Comparison of ENCODE assay signal across 26 cellular contexts in the genomic region with DNA sequence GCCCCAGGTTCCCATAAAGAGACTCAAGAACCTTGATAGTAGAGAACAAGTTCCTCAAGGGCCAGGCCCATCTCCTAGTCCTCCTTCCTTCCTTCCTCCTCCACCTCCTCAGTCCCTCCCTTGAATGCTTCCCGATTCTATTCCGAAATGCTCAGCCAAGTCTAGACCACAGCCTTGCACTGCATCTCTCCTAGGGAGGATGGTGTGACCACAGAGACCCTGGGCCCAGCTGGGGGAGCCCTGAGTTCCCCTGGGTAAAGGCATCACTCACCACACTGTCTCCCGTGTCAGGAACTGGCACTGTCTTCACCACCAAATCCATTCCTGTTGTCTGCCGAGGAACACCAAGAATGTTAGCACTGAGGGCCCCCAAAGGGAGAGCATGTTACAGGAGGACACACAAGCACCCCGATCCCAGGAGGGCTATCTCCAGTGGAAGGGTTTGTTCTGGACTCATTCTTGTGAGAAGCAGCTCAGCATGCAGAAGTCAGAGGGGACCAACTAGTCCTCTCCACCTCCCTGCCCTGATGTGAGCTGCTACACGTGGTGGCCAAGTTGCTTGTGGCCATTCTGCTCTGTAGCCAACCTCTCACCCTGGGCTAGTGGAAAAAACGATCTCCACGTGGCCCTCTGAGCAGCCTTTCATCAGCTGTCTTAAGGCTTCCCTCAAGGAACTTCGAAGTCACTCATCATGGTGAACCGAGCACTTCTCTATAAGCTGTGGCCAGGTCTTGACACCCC. TPM values are rescaled to one million over a fixed set of nuclear protein-coding genes. Genes with fewer than 3 reads are reported as not detected.
DNase-seq lines count a peak whose midpoint lies in the region; ATAC-seq, FAIRE-seq and TF ChIP-seq lines count a peak whose summit lies in the region.
"Had no signal": no experiment of that assay in that cellular context is flagged by ENCODE, and none has a peak within 500 bp of the region (broad histone marks: within the 10 kb centered on the region; RNA-seq: fewer than 3 reads in every experiment).

No MANE protein-coding gene starts in this region.

- H3K27ac ChIP-seq in mammary epithelial cell (ENCODE audit: insufficient read depth, low read depth, low read length) (no peak overlapping the region), kidney (ENCODE audit: low read depth in 2 of 2, low read length in 2 of 2) (no peak overlapping the region), suprapubic skin (no peak overlapping the region)
- H3K27ac ChIP-seq: A549, HL-60, PC-9, SJCRH30 had no signal

- H3K36me3 ChIP-seq in mammary epithelial cell (ENCODE audit: insufficient read depth, low read length) (no peaks in the 10 kb centered on the region), kidney (ENCODE audit: control insufficient read depth in 1 of 2, insufficient read depth in 2 of 2, low read length in 2 of 2) (peaks cover 6 to 11% of the 10 kb centered on the region in 2 donors), suprapubic skin (peaks cover 17% of the 10 kb centered on the region)
- H3K36me3 ChIP-seq: MG63, SJCRH30 had no signal

- H3K36me3 Mint-ChIP-seq in MCF 10A (ENCODE audit: insufficient read depth, unreplicated experiment): no peaks in the 10 kb centered on the region
- H3K36me3 Mint-ChIP-seq in T-helper 17 cell (ENCODE audit: low read depth): no peaks in the 10 kb centered on the region
- H3K36me3 Mint-ChIP-seq in endothelial cell (ENCODE audit: low read depth, unreplicated experiment): peaks cover 53% of the 10 kb centered on the region

- H3K4me1 ChIP-seq in mammary epithelial cell (ENCODE audit: insufficient read depth, low read length): peaks cover 13% of the 10 kb centered on the region
- no peaks in the 10 kb centered on the region for H3K4me1 ChIP-seq in kidney (ENCODE audit: control insufficient read depth in 1 of 2, insufficient read depth in 1 of 2, low read depth in 1 of 2, low read length in 2 of 2)
- peaks cover 11% of the 10 kb centered on the region for H3K4me1 ChIP-seq in suprapubic skin
- H3K4me1 ChIP-seq: A549, SJCRH30 had no signal

- no peak overlapping the region for H3K4me3 ChIP-seq in mammary epithelial cell (replicated peaks in 1 of 3; ENCODE audit: insufficient read depth in 1 of 3, low read depth in 2 of 3, low read length in 3 of 3)
- no peak overlapping the region for H3K4me3 ChIP-seq in kidney (ENCODE audit: low read length in 2 of 2)
- H3K4me3 ChIP-seq in suprapubic skin: no peak overlapping the region
- H3K4me3 ChIP-seq: A549, MG63, PC-9, SJCRH30 had no signal

- H3K27ac Mint-ChIP-seq in MCF 10A (ENCODE audit: low read depth, unreplicated experiment) (peak overlapping the region; percentile 59), T-helper 17 cell (peak overlapping the region; percentile 74), endothelial cell (ENCODE audit: unreplicated experiment) (no peak overlapping the region)
- H3K27ac Mint-ChIP-seq: HFFc6, IgD-negative memory B cell had no signal

- H3K27me3 Mint-ChIP-seq in MCF 10A (ENCODE audit: insufficient read depth, unreplicated experiment): no peaks in the 10 kb centered on the region
- no peaks in the 10 kb centered on the region for H3K27me3 Mint-ChIP-seq in T-helper 17 cell
- H3K27me3 Mint-ChIP-seq in endothelial cell (ENCODE audit: unreplicated experiment): peaks cover 12% of the 10 kb centered on the region
- H3K27me3 Mint-ChIP-seq: IgD-negative memory B cell had no signal

- H3K27me3 ChIP-seq in mammary epithelial cell (ENCODE audit: insufficient read depth, low read length): no peaks in the 10 kb centered on the region
- H3K27me3 ChIP-seq in suprapubic skin: no peaks in the 10 kb centered on the region
- H3K27me3 ChIP-seq: MG63 had no signal

- BruUV-seq in MCF 10A (replicated peaks; lab: Mats Ljungman, UMichigan) (no TSS peak), mammary epithelial cell (replicated peaks; lab: Mats Ljungman, UMichigan) (no TSS peak)

- ATAC-seq in T-helper 17 cell: no peak
- no peak for ATAC-seq in HG03521 (IDR thresholded peaks at IDR 0.05; ENCODE audit: unreplicated experiment)
- ATAC-seq: A549 had no signal

- POLR2A ChIA-PET in MCF 10A (lab: Yijun Ruan, JAX): interaction anchor here (0.7 to 1.1 kb wide), 3 partner anchors 9 to 426 kb away, joined by 3 to 5 read pairs (median 3); partner anchors contain the start of gene IFT27

- dilution Hi-C loops in mammary epithelial cell (cut with HindIII; ENCODE audit: low sequenced_read_pairs): no loop called here

- in situ Hi-C loops in mammary epithelial cell (cut with MboI; ENCODE audit: low sequenced_read_pairs in 2 of 2): no loop called here

- no peak overlapping the region for H3K4me2 ChIP-seq in mammary epithelial cell (ENCODE audit: insufficient read depth, low read depth, low read length)
- H3K4me2 ChIP-seq: A549, PC-9 had no signal

- no peaks in the 10 kb centered on the region for H3K79me2 ChIP-seq in mammary epithelial cell (ENCODE audit: insufficient read depth, low read length)

- H3K9ac ChIP-seq in mammary epithelial cell (ENCODE audit: insufficient read depth, low read length) (no peak overlapping the region), kidney (ENCODE audit: low read length in 2 of 2) (no peak overlapping the region)

- H3K4me3 Mint-ChIP-seq in MCF 10A (ENCODE audit: unreplicated experiment): no peak overlapping the region
- H3K4me3 Mint-ChIP-seq in T-helper 17 cell: no peak overlapping the region
- no peak overlapping the region for H3K4me3 Mint-ChIP-seq in endothelial cell (ENCODE audit: unreplicated experiment)
- H3K4me3 Mint-ChIP-seq: HFFc6, IgD-negative memory B cell had no signal

- no peaks in the 10 kb centered on the region for H4K20me1 ChIP-seq in mammary epithelial cell (ENCODE audit: insufficient read depth, low read length)

- no peak for TF ChIP-seq POLR2A in suprapubic skin (IDR thresholded peaks at IDR 0.05)

- WGBS in mammary epithelial cell (ENCODE audit: low coverage, missing lambda C conversion rate): 90% methylated on average over 10 of the region's 10 CpGs
- 96% methylated on average over 10 of the region's 10 CpGs for WGBS in suprapubic skin

- no peak for TF ChIP-seq EP300 in suprapubic skin (IDR thresholded peaks at IDR 0.05)

- H2AFZ ChIP-seq in mammary epithelial cell (ENCODE audit: low read depth, low read length): no peak overlapping the region
- H2AFZ ChIP-seq: PC-9 had no signal

- TF ChIP-seq CTCF in MCF 10A (IDR thresholded peaks at IDR 0.05; ENCODE audit: unreplicated experiment) (no peak), mammary epithelial cell (conservative IDR thresholded peaks at IDR 0.05 in 1 of 2, IDR thresholded peaks at IDR 0.05 in 1 of 2; ENCODE audit: extremely low read depth in 1 of 2, insufficient read depth in 1 of 2, low read depth in 1 of 2, low read length in 2 of 2) (no peak), kidney (IDR thresholded peaks at IDR 0.05; ENCODE audit: borderline replicate concordance, extremely low read depth, insufficient read depth) (no peak), suprapubic skin (IDR thresholded peaks at IDR 0.05) (no peak), endothelial cell (IDR thresholded peaks at IDR 0.05; ENCODE audit: unreplicated experiment) (no peak)

- CTCF ChIA-PET in MCF 10A (lab: Yijun Ruan, JAX) (interaction anchor here (1.0 to 13.8 kb wide), 6 partner anchors 7 to 256 kb away, joined by 3 to 158 read pairs (median 5); no protein-coding TSS in a partner anchor), mammary epithelial cell (lab: Charles Lee; ENCODE audit: low non-redundant PET) (no interaction called here)

- intact Hi-C loops in MCF 10A (cut with micrococcal nuclease) (no loop called here), mammary epithelial cell (cut with micrococcal nuclease) (no loop called here), kidney (cut with DNase I) (no loop called here)

- H3K9me3 ChIP-seq in mammary epithelial cell (replicated peaks; ENCODE audit: insufficient read depth, low read length) (no peaks in the 10 kb centered on the region), T-helper 17 cell (ENCODE audit: control insufficient read depth, low read length, poor library complexity, severe bottlenecking) (no peaks in the 10 kb centered on the region), kidney (ENCODE audit: control insufficient read depth in 1 of 2, low read length in 2 of 2) (no peaks in the 10 kb centered on the region), suprapubic skin (no peaks in the 10 kb centered on the region)
- H3K9me3 ChIP-seq: A549, MG63, SJCRH30 had no signal

- H3K4me1 Mint-ChIP-seq in MCF 10A (ENCODE audit: insufficient read depth, unreplicated experiment) (peaks cover 29% of the 10 kb centered on the region), T-helper 17 cell (peaks cover 17% of the 10 kb centered on the region), endothelial cell (ENCODE audit: unreplicated experiment) (peaks cover 16% of the 10 kb centered on the region)

- H3K9me3 Mint-ChIP-seq in MCF 10A (ENCODE audit: unreplicated experiment) (no peaks in the 10 kb centered on the region), endothelial cell (ENCODE audit: unreplicated experiment) (no peaks in the 10 kb centered on the region)
- H3K9me3 Mint-ChIP-seq: HFFc6 had no signal

- no peak for FAIRE-seq in kidney (lab: Jason Lieb, UNC)
- FAIRE-seq: A549, D721Med, H54, HTR-8/SVneo had no signal

- no peak for DNase-seq in MCF 10A (ENCODE audit: unreplicated experiment)
- no peak for DNase-seq in mammary epithelial cell
- no peak for DNase-seq in T-helper 17 cell
- DNase-seq in kidney: peak; percentile 32
- DNase-seq in suprapubic skin (ENCODE audit: low spot score in 2 of 2): peak; percentile 27 to 38
- no peak for DNase-seq in DMS53 (lab: John Stamatoyannopoulos, UW)
- DNase-seq in endothelial cell (ENCODE audit: low spot score): no peak
- DNase-seq: C1 segment of cervical spinal cord, DND-41, HFFc6, MG63, NCI-H1092, NCI-H1436 treated with DMSO at 0.1 percent for 48 hours, NCI-H2029, NCI-H345, NCI-H524 treated with DMSO at 0.1 percent for 48 hours, PC-9, SJCRH30 had no signal

RNA-seq across cellular contexts. Expression of gene IFT27, which starts 8.7 kb away (rescaled TPM):
- total RNA-seq in MCF 10A (2022): 17.6 and 28.7 TPM in 2 replicates
- total RNA-seq in mammary epithelial cell: 10 to 100 TPM; 13.7 to 22.3 TPM
- 8.6 TPM for polyA plus RNA-seq in mammary epithelial cell
- polyA minus RNA-seq in mammary epithelial cell: not detected
- total RNA-seq in T-helper 17 cell: 10 to 100 TPM; 14.7 to 20.7 TPM
- total RNA-seq in kidney: 33.1 TPM
- 52.7 TPM for polyA plus RNA-seq in kidney (ENCODE audit: insufficient read depth, low read depth, low replicate concordance)
- 10 to 100 TPM in 2 of 4 donors, 1 to 10 TPM in 2; 8.2 to 29.0 (median 17.7) TPM for total RNA-seq in suprapubic skin
- total RNA-seq in endothelial cell (ENCODE audit: unreplicated experiment): 51.1 TPM

RNA-seq across cellular contexts. Expression of gene PVALB, which starts 49.6 kb away (rescaled TPM):
- not detected in 2 replicates for total RNA-seq in MCF 10A (2022)
- not detected for total RNA-seq in mammary epithelial cell
- polyA plus RNA-seq in mammary epithelial cell: not detected
- polyA minus RNA-seq in mammary epithelial cell: not detected
- total RNA-seq in T-helper 17 cell: 1 to 10 TPM in 1 of 2 donors, not detected in 1; 7.4 TPM
- 2.1 TPM for total RNA-seq in kidney
- 400 TPM for polyA plus RNA-seq in kidney (ENCODE audit: insufficient read depth, low read depth, low replicate concordance)
- not detected for total RNA-seq in suprapubic skin
- total RNA-seq in endothelial cell (ENCODE audit: unreplicated experiment): not detected
- total RNA-seq: G401, HFFc6, PC-9 had no signal
- polyA plus RNA-seq: A549, IgD-negative memory B cell had no signal

Comparison
In these comparisons a context has a peak if more than half of its experiments do, and no peak if none do; other contexts are left out.
1. DNase-seq: peak in kidney (single experiment) and suprapubic skin (2 of 2); none in MCF 10A (single experiment), mammary epithelial cell (single experiment), T-helper 17 cell (0 of 3), DMS53 (single experiment) and endothelial cell (single experiment).